18 cellular contexts compared by ENCODE assay signal in genomic region chr7:134873253-134873652, GRCh38.
DNase-seq lines count a peak whose midpoint lies in the region; ATAC-seq and TF ChIP-seq lines count a peak whose summit lies in the region.
"Had no signal": no experiment of that assay in that cellular context is flagged by ENCODE, and none has a peak within 500 bp of the region (broad histone marks: within the 10 kb centered on the region; RNA-seq: fewer than 3 reads in every experiment).

No MANE protein-coding gene starts in this region.

- no peak overlapping the region for H3K9ac ChIP-seq in duodenal mucosa (ENCODE audit: low read depth in 1 of 2, low read length in 2 of 2)

- no peaks in the 10 kb centered on the region for H3K36me3 Mint-ChIP-seq in activated naive CD8-positive, alpha-beta T cell treated with anti-CD3 and anti-CD28 coated beads, Interleukin-2, amount 10 ng/mL, durations not matched to agents 7 days and 5 days
- no peaks in the 10 kb centered on the region for H3K36me3 Mint-ChIP-seq in activated naive CD8-positive, alpha-beta T cell treated with anti-CD3 and anti-CD28 coated beads, Interleukin-2, amount 50 U/mL, for 24 hours (ENCODE audit: low read depth)

- intact Hi-C loops in lower lobe of right lung (cut with DNase I), result no loop called here

- no peak overlapping the region for H3K27ac Mint-ChIP-seq in activated naive CD8-positive, alpha-beta T cell treated with anti-CD3 and anti-CD28 coated beads, Interleukin-2, amount 10 ng/mL, durations not matched to agents 7 days and 5 days
- no peak overlapping the region for H3K27ac Mint-ChIP-seq in activated naive CD8-positive, alpha-beta T cell treated with anti-CD3 and anti-CD28 coated beads, Interleukin-2, amount 50 U/mL, for 24 hours
- H3K27ac Mint-ChIP-seq: activated CD8-positive, alpha-beta T cell treated with anti-CD3 and anti-CD28 coated beads, Interleukin-2, amount 10 ng/mL, durations not matched to agents 7 days and 5 days; activated T-helper 17 cell treated with anti-CD3 and anti-CD28 coated beads, Interleukin-2, amount 50 U/mL, for 72 hours; stimulated activated naive CD8-positive, alpha-beta T cell treated with anti-CD3 and anti-CD28 coated beads, Interleukin-15, amount 100 ng/mL, for 72 hours had no signal

- no peak overlapping the region for H3K4me3 Mint-ChIP-seq in activated naive CD8-positive, alpha-beta T cell treated with anti-CD3 and anti-CD28 coated beads, Interleukin-2, amount 10 ng/mL, durations not matched to agents 7 days and 5 days
- no peak overlapping the region for H3K4me3 Mint-ChIP-seq in activated naive CD8-positive, alpha-beta T cell treated with anti-CD3 and anti-CD28 coated beads, Interleukin-2, amount 50 U/mL, for 24 hours
- H3K4me3 Mint-ChIP-seq: activated CD8-positive, alpha-beta T cell treated with anti-CD3 and anti-CD28 coated beads, Interleukin-2, amount 10 ng/mL, durations not matched to agents 7 days and 5 days; activated T-helper 17 cell treated with anti-CD3 and anti-CD28 coated beads, Interleukin-2, amount 50 U/mL, for 72 hours; stimulated activated naive CD8-positive, alpha-beta T cell treated with anti-CD3 and anti-CD28 coated beads, Interleukin-15, amount 100 ng/mL, for 72 hours had no signal

- H3K27me3 ChIP-seq in duodenal mucosa (ENCODE audit: control insufficient read depth in 1 of 2, insufficient read depth in 2 of 2, low read length in 2 of 2) (no peaks in the 10 kb centered on the region), lower lobe of right lung (ENCODE audit: low read depth) (no peaks in the 10 kb centered on the region)
- H3K27me3 ChIP-seq: ovary, spleen had no signal

- H3K36me3 ChIP-seq in duodenal mucosa (ENCODE audit: control insufficient read depth in 1 of 2, insufficient read depth in 2 of 2, low read length in 2 of 2), result no peaks in the 10 kb centered on the region
- peaks cover 7% of the 10 kb centered on the region for H3K36me3 ChIP-seq in lower lobe of right lung
- H3K36me3 ChIP-seq: ovary had no signal

- no peaks in the 10 kb centered on the region for H3K9me3 Mint-ChIP-seq in activated naive CD8-positive, alpha-beta T cell treated with anti-CD3 and anti-CD28 coated beads, Interleukin-2, amount 10 ng/mL, durations not matched to agents 7 days and 5 days
- H3K9me3 Mint-ChIP-seq in activated naive CD8-positive, alpha-beta T cell treated with anti-CD3 and anti-CD28 coated beads, Interleukin-2, amount 50 U/mL, for 24 hours, result no peaks in the 10 kb centered on the region
- H3K9me3 Mint-ChIP-seq: activated T-helper 17 cell treated with anti-CD3 and anti-CD28 coated beads, Interleukin-2, amount 50 U/mL, for 72 hours; stimulated activated naive CD8-positive, alpha-beta T cell treated with anti-CD3 and anti-CD28 coated beads, Interleukin-15, amount 100 ng/mL, for 72 hours had no signal

- no peaks in the 10 kb centered on the region for H3K4me1 ChIP-seq in duodenal mucosa (ENCODE audit: control insufficient read depth in 1 of 2, insufficient read depth in 2 of 2, low read length in 2 of 2)
- H3K4me1 ChIP-seq in lower lobe of right lung, result no peaks in the 10 kb centered on the region

- TF ChIP-seq CTCF in lower lobe of right lung (IDR thresholded peaks at IDR 0.05), result no peak

- H3K27me3 Mint-ChIP-seq in activated naive CD8-positive, alpha-beta T cell treated with anti-CD3 and anti-CD28 coated beads, Interleukin-2, amount 10 ng/mL, durations not matched to agents 7 days and 5 days, result no peaks in the 10 kb centered on the region
- peaks cover 6% of the 10 kb centered on the region for H3K27me3 Mint-ChIP-seq in activated naive CD8-positive, alpha-beta T cell treated with anti-CD3 and anti-CD28 coated beads, Interleukin-2, amount 50 U/mL, for 24 hours
- H3K27me3 Mint-ChIP-seq: stimulated activated naive CD8-positive, alpha-beta T cell treated with anti-CD3 and anti-CD28 coated beads, Interleukin-15, amount 100 ng/mL, for 72 hours had no signal

- H3K4me1 Mint-ChIP-seq in activated naive CD8-positive, alpha-beta T cell treated with anti-CD3 and anti-CD28 coated beads, Interleukin-2, amount 10 ng/mL, durations not matched to agents 7 days and 5 days, result peaks cover 10% of the 10 kb centered on the region
- no peaks in the 10 kb centered on the region for H3K4me1 Mint-ChIP-seq in activated naive CD8-positive, alpha-beta T cell treated with anti-CD3 and anti-CD28 coated beads, Interleukin-2, amount 50 U/mL, for 24 hours
- H3K4me1 Mint-ChIP-seq: activated T-helper 17 cell treated with anti-CD3 and anti-CD28 coated beads, Interleukin-2, amount 50 U/mL, for 72 hours had no signal

- H3K4me3 ChIP-seq in duodenal mucosa (ENCODE audit: low read depth in 1 of 2, low read length in 2 of 2), result no peak overlapping the region
- H3K4me3 ChIP-seq in lower lobe of right lung, result no peak overlapping the region
- H3K4me3 ChIP-seq: ovary, spleen had no signal

- H3K27ac ChIP-seq in duodenal mucosa (ENCODE audit: low read depth, low read length) (peak overlapping the region; percentile 7), lower lobe of right lung (peak overlapping the region; percentile 38)
- H3K27ac ChIP-seq: ovary had no signal

- ATAC-seq in activated naive CD8-positive, alpha-beta T cell treated with anti-CD3 and anti-CD28 coated beads, Interleukin-2, amount 10 ng/mL, durations not matched to agents 7 days and 5 days (ENCODE audit: low read depth), result peak; percentile 18
- ATAC-seq in activated naive CD8-positive, alpha-beta T cell treated with anti-CD3 and anti-CD28 coated beads, Interleukin-2, amount 50 U/mL, for 24 hours, result no peak
- ATAC-seq in lower lobe of right lung, result no peak
- ATAC-seq in HG02642 (IDR thresholded peaks at IDR 0.05; ENCODE audit: poor library complexity, unreplicated experiment), result no peak
- no peak for ATAC-seq in esophagus mucosa
- ATAC-seq: activated CD8-positive, alpha-beta T cell treated with anti-CD3 and anti-CD28 coated beads, Interleukin-2, amount 10 ng/mL, durations not matched to agents 7 days and 5 days; activated T-helper 17 cell treated with anti-CD3 and anti-CD28 coated beads, Interleukin-2, amount 50 U/mL, for 72 hours; stimulated activated naive CD8-positive, alpha-beta T cell treated with anti-CD3 and anti-CD28 coated beads, Interleukin-15, amount 100 ng/mL, for 72 hours had no signal

- no peak for DNase-seq in activated naive CD8-positive, alpha-beta T cell treated with anti-CD3 and anti-CD28 coated beads, Interleukin-2, amount 10 ng/mL, durations not matched to agents 7 days and 5 days
- no peak for DNase-seq in activated naive CD8-positive, alpha-beta T cell treated with anti-CD3 and anti-CD28 coated beads, Interleukin-2, amount 50 U/mL, for 24 hours
- no peak for DNase-seq in lower lobe of right lung
- DNase-seq in HuH-7 (ENCODE audit: low spot score), result no peak
- DNase-seq in MV-4-11 (lab: John Stamatoyannopoulos, UW), result no peak
- DNase-seq: activated CD8-positive, alpha-beta T cell treated with anti-CD3 and anti-CD28 coated beads, Interleukin-2, amount 10 ng/mL, durations not matched to agents 7 days and 5 days; anterior cingulate cortex; effector memory CD4-positive, alpha-beta T cell; GF-D8; NCI-H187 treated with DMSO at 0.1 percent for 48 hours; NCI-H524; ovary; spleen; stimulated activated naive CD8-positive, alpha-beta T cell treated with anti-CD3 and anti-CD28 coated beads, Interleukin-15, amount 100 ng/mL, for 72 hours had no signal

- no peaks in the 10 kb centered on the region for H3K9me3 ChIP-seq in duodenal mucosa (ENCODE audit: control insufficient read depth in 1 of 2, low read length in 2 of 2)
- H3K9me3 ChIP-seq in lower lobe of right lung, result no peaks in the 10 kb centered on the region
- H3K9me3 ChIP-seq: ovary, spleen had no signal

- POLR2A ChIA-PET in activated naive CD8-positive, alpha-beta T cell treated with anti-CD3 and anti-CD28 coated beads, Interleukin-2, amount 10 ng/mL, durations not matched to agents 7 days and 5 days (lab: Charles Lee), result interaction anchor here (1.3 kb wide), 1 partner anchor 8 kb away, joined by 3 read pairs; no protein-coding TSS in a partner anchor
